8 cellular contexts compared by ENCODE assay signal in the genomic region with DNA sequence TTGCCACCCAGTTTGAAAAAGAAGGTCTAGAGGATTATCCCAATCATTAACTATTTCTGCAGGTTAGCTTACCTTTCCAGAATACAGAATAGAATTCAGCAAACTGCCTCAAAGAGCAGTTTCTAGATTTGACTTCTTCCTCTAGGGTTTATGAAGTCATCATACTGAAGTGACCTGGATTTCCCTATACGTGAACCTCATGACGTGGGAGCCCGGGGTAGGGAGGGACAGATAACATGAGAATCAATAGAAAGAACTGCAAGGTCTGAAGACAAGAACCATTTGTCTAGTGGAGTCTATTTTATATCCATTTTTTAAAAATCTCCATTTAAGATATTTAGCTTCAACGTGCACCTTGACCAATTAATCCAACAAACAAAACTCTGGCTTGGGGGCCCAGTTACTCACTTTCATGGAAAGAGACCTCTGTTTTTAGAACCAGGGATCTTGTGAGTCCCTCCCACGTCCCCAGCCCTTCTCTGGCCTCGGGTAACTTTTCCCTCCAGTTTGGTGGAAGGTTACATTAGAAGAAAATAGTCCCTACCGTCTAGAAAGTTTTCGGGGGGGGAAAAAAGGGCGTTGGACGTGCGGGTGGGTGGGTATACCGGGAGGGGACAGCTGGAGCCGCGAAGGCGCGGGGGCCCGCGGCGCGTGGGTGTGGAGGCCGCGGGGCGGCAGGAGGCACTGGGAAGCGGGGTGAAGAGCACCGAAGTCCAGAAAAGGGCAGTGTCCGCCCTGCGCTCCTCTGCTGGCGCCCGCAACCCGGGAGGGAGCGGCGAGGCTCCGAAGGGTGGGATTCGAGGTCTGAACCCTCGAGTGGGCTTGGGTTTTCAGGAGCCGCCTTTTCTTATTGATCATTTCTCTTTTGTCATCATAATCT. TPM values are rescaled to one million over a fixed set of nuclear protein-coding genes. Genes with fewer than 3 reads are reported as not detected.
DNase-seq lines count a peak whose midpoint lies in the region; ATAC-seq and TF ChIP-seq lines count a peak whose summit lies in the region.

No MANE protein-coding gene starts in this region.

- H3K27me3 ChIP-seq in prostate gland (replicated peaks; ENCODE audit: insufficient read depth) = no peaks in the 10 kb centered on the region

- 4% methylated on average over 36 of the region's 36 CpGs for WGBS in prostate gland

- no peak for TF ChIP-seq CTCF in astrocyte of the cerebellum (IDR thresholded peaks at IDR 0.05; ENCODE audit: low read depth, low read length, missing control alignments)
- no peak for TF ChIP-seq CTCF in prostate gland (IDR thresholded peaks at IDR 0.05)

- H3K4me1 ChIP-seq in ES-I3 (ENCODE audit: insufficient read depth, low read length) (peaks cover 3% of the 10 kb centered on the region; the same call in 1 of the 2 replicates), prostate gland (replicated peaks) (no peaks in the 10 kb centered on the region)

- peak overlapping the region; percentile 58 to 74 for H3K27ac ChIP-seq in prostate gland

- H3K4me3 ChIP-seq in astrocyte of the cerebellum (ENCODE audit: low read depth, low read length) (peak overlapping the region; percentile 34), prostate gland (peak overlapping the region; percentile 49 to 62)

- no peaks in the 10 kb centered on the region for H3K9me3 ChIP-seq in ES-I3 (ENCODE audit: control insufficient read depth, insufficient read depth, low read length)
- H3K9me3 ChIP-seq in prostate gland = no peaks in the 10 kb centered on the region

- in situ Hi-C loops in astrocyte of the cerebellum (cut with HindIII; ENCODE audit: low sequenced_read_pairs) = no loop called here

- no peak for ATAC-seq in HG03469 (IDR thresholded peaks at IDR 0.05; ENCODE audit: unreplicated experiment)

- H3K9ac ChIP-seq in ES-I3 (ENCODE audit: low read depth, low read length) = peak overlapping the region; percentile 75

- no peak for TF ChIP-seq POLR2A in prostate gland (IDR thresholded peaks at IDR 0.05)

- H3K36me3 ChIP-seq in ES-I3 (ENCODE audit: insufficient read depth, low read length) (no peaks in the 10 kb centered on the region), prostate gland (no peaks in the 10 kb centered on the region)

- intact Hi-C loops in prostate gland (cut with DNase I) = loop anchor here (2.0 kb wide), 1 partner anchor 14 kb away; the partner anchor contains the start of gene POGZ

- DNase-seq in NCI-H748 treated with DMSO at 0.1 percent for 48 hours (lab: John Stamatoyannopoulos, UW) (peak; percentile 80), astrocyte of the cerebellum (ENCODE audit: low read depth) (no peak), hepatic stellate cell (ENCODE audit: low spot score) (peak; percentile 52), prostate gland (ENCODE audit: low spot score) (peak; percentile 13), islet precursor cell (no peak), T1000 (lab: John Stamatoyannopoulos, UW) (no peak)

RNA-seq across cellular contexts. Expression of gene POGZ, which starts 13.8 kb away (rescaled TPM):
- total RNA-seq in prostate gland = 100 to 1,000 TPM in 1 of 2 donors, 10 to 100 TPM in 1; 34.5 to 126 TPM

RNA-seq across cellular contexts. Expression of gene CGN, which starts 38.1 kb away (rescaled TPM):
- total RNA-seq in prostate gland = 10 to 100 TPM; 23.2 to 37.5 TPM

Comparison
In these comparisons a context has a peak if more than half of its experiments do, and no peak if none do; other contexts are left out.
1. DNase-seq: peak in NCI-H748 treated with DMSO at 0.1 percent for 48 hours (single experiment), hepatic stellate cell (single experiment) and prostate gland (single experiment); none in astrocyte of the cerebellum (single experiment), islet precursor cell (single experiment) and T1000 (single experiment).